11 cellular contexts compared by ENCODE assay signal in the genomic region with DNA sequence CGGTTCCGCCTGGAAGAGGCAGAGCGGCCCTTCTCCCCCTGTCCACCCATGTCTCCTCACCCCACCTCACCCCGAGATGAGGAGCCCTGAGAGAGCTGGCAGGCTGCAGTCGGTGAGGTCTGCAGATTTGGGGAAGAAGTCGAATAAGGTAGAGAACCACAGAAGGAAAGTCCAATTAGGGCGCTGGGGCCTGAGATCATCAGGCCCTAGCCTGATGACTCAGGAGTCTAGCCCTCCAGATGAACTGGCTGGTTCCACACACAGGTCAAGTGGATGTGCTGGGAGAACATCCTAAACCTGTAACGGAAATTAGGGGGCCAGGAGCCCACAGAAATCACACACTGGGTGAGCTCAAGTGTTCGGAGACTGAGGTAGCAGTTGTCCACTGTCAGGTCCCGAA. TPM values are rescaled to one million over a fixed set of nuclear protein-coding genes. Genes with fewer than 3 reads are reported as not detected.
DNase-seq lines count a peak whose midpoint lies in the region; ATAC-seq, FAIRE-seq and TF ChIP-seq lines count a peak whose summit lies in the region.
"Had no signal": no experiment of that assay in that cellular context is flagged by ENCODE, and none has a peak within 500 bp of the region (broad histone marks: within the 10 kb centered on the region; RNA-seq: fewer than 3 reads in every experiment).

No MANE protein-coding gene starts in this region.

- H3K27me3 ChIP-seq in upper lobe of left lung: no peaks in the 10 kb centered on the region
- H3K27me3 ChIP-seq: body of pancreas had no signal

- H3K36me3 Mint-ChIP-seq in activated naive CD4-positive, alpha-beta T cell treated with anti-CD3 and anti-CD28 coated beads, Interleukin-2, amount 50 U/mL, for 24 hours: peaks cover 6% of the 10 kb centered on the region
- peaks cover 42% of the 10 kb centered on the region for H3K36me3 Mint-ChIP-seq in activated T-helper 17 cell treated with anti-CD3 and anti-CD28 coated beads, Interleukin-2, amount 50 U/mL, for 72 hours (ENCODE audit: low read depth)
- peaks cover 2% of the 10 kb centered on the region for H3K36me3 Mint-ChIP-seq in T-helper 17 cell (ENCODE audit: low read depth)

- WGBS in upper lobe of left lung, 2 donors: 92 to 93% methylated on average over 8 to 10 of the region's 10 CpGs

- H3K27ac Mint-ChIP-seq in activated naive CD4-positive, alpha-beta T cell treated with anti-CD3 and anti-CD28 coated beads, Interleukin-2, amount 50 U/mL, for 24 hours: peak overlapping the region; percentile 41
- H3K27ac Mint-ChIP-seq in activated T-helper 17 cell treated with anti-CD3 and anti-CD28 coated beads, Interleukin-2, amount 50 U/mL, for 72 hours: peak overlapping the region; percentile 77
- H3K27ac Mint-ChIP-seq in T-helper 17 cell: no peak overlapping the region

- no peaks in the 10 kb centered on the region for H3K9me3 Mint-ChIP-seq in activated naive CD4-positive, alpha-beta T cell treated with anti-CD3 and anti-CD28 coated beads, Interleukin-2, amount 50 U/mL, for 24 hours
- no peaks in the 10 kb centered on the region for H3K9me3 Mint-ChIP-seq in activated T-helper 17 cell treated with anti-CD3 and anti-CD28 coated beads, Interleukin-2, amount 50 U/mL, for 72 hours

- peaks cover 28% of the 10 kb centered on the region for H3K4me1 Mint-ChIP-seq in activated naive CD4-positive, alpha-beta T cell treated with anti-CD3 and anti-CD28 coated beads, Interleukin-2, amount 50 U/mL, for 24 hours
- H3K4me1 Mint-ChIP-seq in activated T-helper 17 cell treated with anti-CD3 and anti-CD28 coated beads, Interleukin-2, amount 50 U/mL, for 72 hours: peaks cover 5% of the 10 kb centered on the region
- peaks cover 15% of the 10 kb centered on the region for H3K4me1 Mint-ChIP-seq in T-helper 17 cell

- TF ChIP-seq EP300 in upper lobe of left lung (IDR thresholded peaks at IDR 0.05): no peak

- intact Hi-C loops in kidney (cut with DNase I): no loop called here

- peak overlapping the region in 1 of 2 donors; percentile 52 for H3K9ac ChIP-seq in kidney (ENCODE audit: low read length in 2 of 2)
- H3K9ac ChIP-seq: parathyroid adenoma had no signal

- H3K36me3 ChIP-seq in kidney (ENCODE audit: control insufficient read depth in 1 of 2, insufficient read depth in 2 of 2, low read length in 2 of 2): peaks cover 9 to 10% of the 10 kb centered on the region in 2 donors
- peaks cover 8 to 21% (median 20%) of the 10 kb centered on the region in 4 donors for H3K36me3 ChIP-seq in upper lobe of left lung

- H3K4me3 ChIP-seq in kidney (ENCODE audit: low read length in 2 of 2) (peak overlapping the region; percentile 64 to 93), upper lobe of left lung (no peak overlapping the region)
- H3K4me3 ChIP-seq: body of pancreas had no signal

- peak overlapping the region in 1 of 2 donors; percentile 85 for H3K27ac ChIP-seq in kidney (ENCODE audit: low read depth in 2 of 2, low read length in 2 of 2)
- H3K27ac ChIP-seq in upper lobe of left lung: peak overlapping the region; percentile 67 to 90 (median 84)

- H3K9me3 ChIP-seq in kidney (ENCODE audit: control insufficient read depth in 1 of 2, low read length in 2 of 2): no peaks in the 10 kb centered on the region
- no peaks in the 10 kb centered on the region for H3K9me3 ChIP-seq in upper lobe of left lung
- no peaks in the 10 kb centered on the region for H3K9me3 ChIP-seq in T-helper 17 cell (ENCODE audit: control insufficient read depth, low read length, poor library complexity, severe bottlenecking)
- H3K9me3 ChIP-seq: body of pancreas had no signal

- no peak for TF ChIP-seq POLR2A in upper lobe of left lung (IDR thresholded peaks at IDR 0.05)

- peaks cover 2% of the 10 kb centered on the region for H3K27me3 Mint-ChIP-seq in activated naive CD4-positive, alpha-beta T cell treated with anti-CD3 and anti-CD28 coated beads, Interleukin-2, amount 50 U/mL, for 24 hours
- H3K27me3 Mint-ChIP-seq in activated T-helper 17 cell treated with anti-CD3 and anti-CD28 coated beads, Interleukin-2, amount 50 U/mL, for 72 hours: no peaks in the 10 kb centered on the region
- H3K27me3 Mint-ChIP-seq in T-helper 17 cell: peaks cover 8% of the 10 kb centered on the region

- FAIRE-seq in kidney (lab: Jason Lieb, UNC): no peak

- H3K4me1 ChIP-seq in kidney (ENCODE audit: control insufficient read depth in 1 of 2, insufficient read depth in 1 of 2, low read depth in 1 of 2, low read length in 2 of 2): peaks cover 13 to 14% of the 10 kb centered on the region in 2 donors
- peaks cover 25 to 30% (median 28%) of the 10 kb centered on the region in 4 donors for H3K4me1 ChIP-seq in upper lobe of left lung

- no peak for ATAC-seq in activated T-helper 17 cell treated with anti-CD3 and anti-CD28 coated beads, Interleukin-2, amount 50 U/mL, for 72 hours (replicated peaks)
- no peak for ATAC-seq in upper lobe of left lung (ENCODE audit: low FRiP score in 2 of 2)
- no peak for ATAC-seq in HG03039 (IDR thresholded peaks at IDR 0.05; ENCODE audit: unreplicated experiment)
- ATAC-seq in HG03378 (IDR thresholded peaks at IDR 0.05; ENCODE audit: unreplicated experiment): no peak
- no peak for ATAC-seq in T-helper 17 cell

- DNase-seq in activated naive CD4-positive, alpha-beta T cell treated with anti-CD3 and anti-CD28 coated beads, Interleukin-2, amount 50 U/mL, for 16 hours: no peak
- no peak for DNase-seq in kidney
- DNase-seq in upper lobe of left lung: peak in 1 of 2 donors; percentile 35
- no peak for DNase-seq in T-helper 17 cell

- no peak for TF ChIP-seq CTCF in kidney (IDR thresholded peaks at IDR 0.05; ENCODE audit: borderline replicate concordance, extremely low read depth, insufficient read depth)
- no peak for TF ChIP-seq CTCF in upper lobe of left lung (IDR thresholded peaks at IDR 0.05)

- peak overlapping the region; percentile 71 for H3K4me3 Mint-ChIP-seq in activated naive CD4-positive, alpha-beta T cell treated with anti-CD3 and anti-CD28 coated beads, Interleukin-2, amount 50 U/mL, for 24 hours
- H3K4me3 Mint-ChIP-seq in activated T-helper 17 cell treated with anti-CD3 and anti-CD28 coated beads, Interleukin-2, amount 50 U/mL, for 72 hours: peak overlapping the region; percentile 93
- H3K4me3 Mint-ChIP-seq in T-helper 17 cell: no peak overlapping the region

RNA-seq across cellular contexts. Expression of gene METTL17, which starts 1.1 kb away (rescaled TPM):
- total RNA-seq in activated T-helper 17 cell treated with anti-CD3 and anti-CD28 coated beads, Interleukin-2, amount 50 U/mL, for 72 hours: 100 to 1,000 TPM in 1 of 2 donors, 10 to 100 TPM in 1; 83.2 to 102 TPM
- total RNA-seq in kidney: 53.2 TPM
- polyA plus RNA-seq in kidney (ENCODE audit: insufficient read depth, low read depth, low replicate concordance): 68.6 TPM
- total RNA-seq in upper lobe of left lung: 100 to 1,000 TPM in 1 of 6 donors, 10 to 100 TPM in 5; 39.2 to 202 (median 59.4) TPM
- 10 to 100 TPM; 76.6 to 91.2 TPM for total RNA-seq in T-helper 17 cell

RNA-seq across cellular contexts. Expression of gene SLC39A2, which starts 10.4 kb away (rescaled TPM):
- under 1 TPM; 0.24 to 0.30 TPM for total RNA-seq in activated T-helper 17 cell treated with anti-CD3 and anti-CD28 coated beads, Interleukin-2, amount 50 U/mL, for 72 hours
- total RNA-seq in kidney (not detected), upper lobe of left lung (under 1 TPM in 1 of 6 donors, not detected in 5; 0.30 TPM), T-helper 17 cell (not detected)
- polyA plus RNA-seq in kidney (ENCODE audit: insufficient read depth, low read depth, low replicate concordance): not detected
- total RNA-seq: body of pancreas, NCI-H460 had no signal

RNA-seq across cellular contexts. Expression of gene RNASE2, which starts 33.4 kb away (rescaled TPM):
- not detected for total RNA-seq in activated T-helper 17 cell treated with anti-CD3 and anti-CD28 coated beads, Interleukin-2, amount 50 U/mL, for 72 hours
- 4.3 TPM for total RNA-seq in kidney
- 2.4 TPM for polyA plus RNA-seq in kidney (ENCODE audit: insufficient read depth, low read depth, low replicate concordance)
- total RNA-seq in upper lobe of left lung: 1 to 10 TPM in 5 of 6 donors, not detected in 1; 1.3 to 8.3 (median 4.9) TPM
- total RNA-seq in T-helper 17 cell: 1 to 10 TPM in 1 of 2 donors, not detected in 1; 1.2 TPM
- total RNA-seq: body of pancreas, NCI-H460 had no signal

RNA-seq across cellular contexts. Expression of gene NDRG2, which starts 36.1 kb away (rescaled TPM):
- total RNA-seq in activated T-helper 17 cell treated with anti-CD3 and anti-CD28 coated beads, Interleukin-2, amount 50 U/mL, for 72 hours: 1 to 10 TPM; 4.1 to 5.4 TPM
- total RNA-seq in kidney (86.2 TPM), upper lobe of left lung (100 to 1,000 TPM in 2 of 6 donors, 10 to 100 TPM in 4; 69.7 to 280 (median 90.8) TPM), T-helper 17 cell (10 to 100 TPM; 29.8 to 38.2 TPM)
- polyA plus RNA-seq in kidney (ENCODE audit: insufficient read depth, low read depth, low replicate concordance): 209 TPM

RNA-seq across cellular contexts. Expression of gene TPPP2, which starts 41.3 kb away (rescaled TPM):
- not detected for total RNA-seq in activated T-helper 17 cell treated with anti-CD3 and anti-CD28 coated beads, Interleukin-2, amount 50 U/mL, for 72 hours
- not detected for total RNA-seq in kidney
- polyA plus RNA-seq in kidney (ENCODE audit: insufficient read depth, low read depth, low replicate concordance): 1.3 TPM
- total RNA-seq in upper lobe of left lung: not detected
- not detected for total RNA-seq in T-helper 17 cell
- total RNA-seq: NCI-H460 had no signal

Comparison
In these comparisons a context has a peak if more than half of its experiments do, and no peak if none do; other contexts are left out.
1. H3K4me3 ChIP-seq: peak in kidney (2 of 2); none in upper lobe of left lung (0 of 4).